9 cellular contexts compared by ENCODE assay signal in genomic region chr18:58887613-58887963, GRCh38. TPM values are rescaled to one million over a fixed set of nuclear protein-coding genes. Genes with fewer than 3 reads are reported as not detected.
A peak's percentile ranks its signal among the peaks of the same experiment; 100 is the strongest.
DNase-seq lines count a peak whose midpoint lies in the region; ATAC-seq, FAIRE-seq and TF ChIP-seq lines count a peak whose summit lies in the region.
"Had no signal": no experiment of that assay in that cellular context is flagged by ENCODE, and none has a peak within 500 bp of the region (broad histone marks: within the 10 kb centered on the region; RNA-seq: fewer than 3 reads in every experiment).

No MANE protein-coding gene starts in this region.

- H3K4me1 Mint-ChIP-seq in IgD-negative memory B cell, result peaks cover 19 to 27% (median 25%) of the 10 kb centered on the region in 3 donors
- H3K4me1 Mint-ChIP-seq in CD8-positive, alpha-beta T cell (ENCODE audit: low read depth), result peaks cover 9% of the 10 kb centered on the region

- in situ Hi-C loops in HepG2 (cut with HindIII; ENCODE audit: extremely low pct_ligation_motif_present, low pct_unique_long_range_greater_than_20kb), result no loop called here

- no peaks in the 10 kb centered on the region for H3K79me2 ChIP-seq in HepG2 (ENCODE audit: insufficient read depth, low read length)

- DNase-seq in HepG2 (ENCODE audit: low spot score), result no peak
- DNase-seq in amniotic epithelial cell (ENCODE audit: low read depth), result peak; percentile 80
- DNase-seq in iris pigment epithelial cell (ENCODE audit: low read depth), result peak; percentile 85
- peak in 37 of 49 donors; percentile 14 to 71 (median 40) for DNase-seq in substantia nigra (lab: John Stamatoyannopoulos, UW)
- no peak for DNase-seq in CD8-positive, alpha-beta T cell
- no peak for DNase-seq in NCI-H69 (lab: John Stamatoyannopoulos, UW)

- peaks cover 0 to 5% (median 2%) of the 10 kb centered on the region in 4 donors for H3K4me1 ChIP-seq in liver (ENCODE audit: control insufficient read depth in 4 of 4, insufficient read depth in 4 of 4, low read length in 3 of 4)
- no peaks in the 10 kb centered on the region for H3K4me1 ChIP-seq in HepG2 (ENCODE audit: insufficient read depth, low read length)
- peaks cover 11% of the 10 kb centered on the region for H3K4me1 ChIP-seq in CD8-positive, alpha-beta T cell (ENCODE audit: insufficient read depth, low read length)

- no peak overlapping the region for H3K9ac ChIP-seq in liver (ENCODE audit: low read depth in 1 of 2, low read length in 2 of 2)
- no peak overlapping the region for H3K9ac ChIP-seq in HepG2 (ENCODE audit: insufficient read depth, low read depth, low read length)

- intact Hi-C loops in HepG2 (cut with micrococcal nuclease; ENCODE audit: unreplicated experiment), result no loop called here
- intact Hi-C loops in CD8-positive, alpha-beta T cell (cut with DNase I, micrococcal nuclease), result no loop called here

- H4K20me1 ChIP-seq in HepG2 (ENCODE audit: insufficient read depth, low read length), result no peaks in the 10 kb centered on the region

- TF ChIP-seq CTCF in liver (IDR thresholded peaks at IDR 0.05; ENCODE audit: low read depth, low read length, missing input control) (no peak), HepG2 (CRISPR knock-in tag; IDR thresholded peaks at IDR 0.05) (no peak)
- no peak for TF ChIP-seq CTCF in CD8-positive, alpha-beta T cell (IDR thresholded peaks at IDR 0.05)

- no TSS peak for BruUV-seq in HepG2 (replicated peaks; lab: Mats Ljungman, UMichigan)

- no peak for FAIRE-seq in HepG2 (lab: Jason Lieb, UNC)

- H3K27ac ChIP-seq in liver (ENCODE audit: low read depth in 1 of 2, low read length in 2 of 2) (peak overlapping the region; percentile 0 to 71), HepG2 (ENCODE audit: extremely low read length, insufficient read depth, low read length) (no peak overlapping the region), substantia nigra (ENCODE audit: low read depth, low read length, poor library complexity, severe bottlenecking) (peak overlapping the region; percentile 83)
- no peak overlapping the region for H3K27ac ChIP-seq in CD8-positive, alpha-beta T cell (ENCODE audit: low read depth, low read length)

- H3K4me3 ChIP-seq in liver (ENCODE audit: low read depth in 1 of 3, low read length in 3 of 3) (no peak overlapping the region), HepG2 (replicated peaks in 1 of 3; ENCODE audit: insufficient read depth in 1 of 3, low read depth in 2 of 3, low read length in 3 of 3) (no peak overlapping the region)
- H3K4me3 ChIP-seq in CD8-positive, alpha-beta T cell (ENCODE audit: low read depth, low read length), result no peak overlapping the region

- no peak overlapping the region for H2AFZ ChIP-seq in HepG2 (ENCODE audit: low read length)

- H3K9me3 ChIP-seq in liver (ENCODE audit: control insufficient read depth in 4 of 4, low read length in 3 of 4) (no peaks in the 10 kb centered on the region), HepG2 (ENCODE audit: low read length) (no peaks in the 10 kb centered on the region)
- no peaks in the 10 kb centered on the region for H3K9me3 ChIP-seq in CD8-positive, alpha-beta T cell (ENCODE audit: low read length)

- ATAC-seq in HepG2, result no peak
- no peak for ATAC-seq in CD8-positive, alpha-beta T cell

- H3K4me2 ChIP-seq in HepG2 (ENCODE audit: low read depth, low read length), result no peak overlapping the region

- CTCF ChIA-PET in HepG2 (lab: Yijun Ruan, JAX; ENCODE audit: low intra/inter-chr PET ratio, low total read pairs), result no interaction called here
- CTCF ChIA-PET in CD8-positive, alpha-beta T cell (lab: Charles Lee), result no interaction called here

- POLR2A ChIA-PET in HepG2 (lab: Yijun Ruan, JAX), result no interaction called here
- POLR2A ChIA-PET in CD8-positive, alpha-beta T cell (lab: Charles Lee), result no interaction called here

- H3K27ac Mint-ChIP-seq in IgD-negative memory B cell, result peak overlapping the region; percentile 4 to 81 (median 69)
- H3K27ac Mint-ChIP-seq in CD8-positive, alpha-beta T cell, result no peak overlapping the region
- H3K27ac Mint-ChIP-seq: activated naive CD4-positive, alpha-beta T cell treated with anti-CD3 and anti-CD28 coated beads, Interleukin-2, amount 50 U/mL, for 24 hours had no signal

- H3K27me3 ChIP-seq in liver (ENCODE audit: control insufficient read depth in 4 of 4, insufficient read depth in 4 of 4, low read length in 3 of 4) (no peaks in the 10 kb centered on the region), HepG2 (ENCODE audit: control insufficient read depth in 1 of 2, insufficient read depth in 2 of 2, low read length in 2 of 2) (peaks cover 0 to 4% of the 10 kb centered on the region in 2 experiments; a peak in 1 of 5 replicates)
- no peaks in the 10 kb centered on the region for H3K27me3 ChIP-seq in CD8-positive, alpha-beta T cell (ENCODE audit: insufficient read depth, low read length)

- H3K36me3 ChIP-seq in liver (ENCODE audit: control insufficient read depth in 4 of 4, insufficient read depth in 3 of 4, low read depth in 1 of 4, low read length in 3 of 4) (no peaks in the 10 kb centered on the region), HepG2 (replicated peaks in 1 of 2; ENCODE audit: control insufficient read depth in 1 of 2, insufficient read depth in 2 of 2, low read length in 2 of 2) (no peaks in the 10 kb centered on the region)
- no peaks in the 10 kb centered on the region for H3K36me3 ChIP-seq in CD8-positive, alpha-beta T cell (ENCODE audit: insufficient read depth, low read length)

- TF ChIP-seq EP300 in HepG2 (IDR thresholded peaks at IDR 0.05; ENCODE audit: low read depth in 2 of 2, low read length in 2 of 2) (no peak), HepG2 (CRISPR knock-in tag; IDR thresholded peaks at IDR 0.05; ENCODE audit: borderline replicate concordance) (no peak)

- H3K27me3 Mint-ChIP-seq in IgD-negative memory B cell, result no peaks in the 10 kb centered on the region
- peaks cover 16% of the 10 kb centered on the region for H3K27me3 Mint-ChIP-seq in CD8-positive, alpha-beta T cell (ENCODE audit: low read depth)

- no peak for TF ChIP-seq POLR2A in HepG2 (IDR thresholded peaks at IDR 0.05; ENCODE audit: insufficient read depth in 1 of 2, low read depth in 2 of 2, low read length in 2 of 2)

- peak overlapping the region; percentile 2 to 73 (median 60) for H3K4me3 Mint-ChIP-seq in IgD-negative memory B cell
- H3K4me3 Mint-ChIP-seq in CD8-positive, alpha-beta T cell, result no peak overlapping the region
- H3K4me3 Mint-ChIP-seq: activated naive CD4-positive, alpha-beta T cell treated with anti-CD3 and anti-CD28 coated beads, Interleukin-2, amount 50 U/mL, for 24 hours had no signal

- TF ChIP-seq RAD21 in liver (IDR thresholded peaks at IDR 0.05) (no peak), HepG2 (CRISPR knock-in tag; IDR thresholded peaks at IDR 0.05) (no peak)

- no peaks in the 10 kb centered on the region for H3K9me3 Mint-ChIP-seq in IgD-negative memory B cell
- H3K9me3 Mint-ChIP-seq in CD8-positive, alpha-beta T cell, result no peaks in the 10 kb centered on the region
- H3K9me3 Mint-ChIP-seq: activated naive CD4-positive, alpha-beta T cell treated with anti-CD3 and anti-CD28 coated beads, Interleukin-2, amount 50 U/mL, for 24 hours had no signal

- WGBS in liver, result 64% methylated on average over 10 of the region's 10 CpGs
- 52% methylated on average over 5 of the region's 10 CpGs for WGBS in HepG2 (ENCODE audit: low lambda C conversion rate)

- peaks cover 9% of the 10 kb centered on the region for H3K36me3 Mint-ChIP-seq in IgD-negative memory B cell
- no peaks in the 10 kb centered on the region for H3K36me3 Mint-ChIP-seq in CD8-positive, alpha-beta T cell
- H3K36me3 Mint-ChIP-seq: activated naive CD4-positive, alpha-beta T cell treated with anti-CD3 and anti-CD28 coated beads, Interleukin-2, amount 50 U/mL, for 24 hours had no signal

TF ChIP-seq in liver, 16 proteins besides CTCF, POLR2A, EP300 and RAD21:
- TF ChIP-seq GABPA (IDR thresholded peaks at IDR 0.05 in 1 of 2, conservative IDR thresholded peaks at IDR 0.05 in 1 of 2) (no peak), SP1 (IDR thresholded peaks at IDR 0.05) (peak; percentile 13)

TF ChIP-seq in HepG2, 621 proteins besides CTCF, POLR2A, EP300 and RAD21 (continues in another document):
- TF ChIP-seq NCOR1 (IDR thresholded peaks at IDR 0.05; ENCODE audit: borderline replicate concordance, low read length) (no peak), NPAS2 (CRISPR knock-in tag; IDR thresholded peaks at IDR 0.05; ENCODE audit: borderline replicate concordance) (no peak)

RNA-seq across cellular contexts. Expression of gene ZNF532, which starts 22.9 kb away (rescaled TPM):
- total RNA-seq in liver, result 1 to 10 TPM; 3.5 to 5.6 TPM
- polyA plus RNA-seq in liver, result 1 to 10 TPM in 1 of 2 donors, under 1 TPM in 1; 0.68 to 1.6 TPM
- not detected in 2 replicates for total RNA-seq in HepG2 (2016; rRNA removed; fragmentation: Illumina TruSeq; extraction: Trizol)
- total RNA-seq in HepG2 (2016; cell fraction: cytosol; rRNA removed; fragmentation: Illumina TruSeq; extraction: Trizol; ENCODE audit: low read depth), result not detected in 2 replicates
- total RNA-seq in HepG2 (2016; cell fraction: insoluble cytoplasmic fraction; rRNA removed; fragmentation: Illumina TruSeq; extraction: Trizol), result not detected in 2 replicates
- total RNA-seq in HepG2 (2016; cell fraction: membrane; rRNA removed; fragmentation: Illumina TruSeq; extraction: Trizol), result not detected in 2 replicates
- total RNA-seq in HepG2 (2016; cell fraction: nucleus; rRNA removed; fragmentation: Illumina TruSeq; extraction: Trizol), result not detected in 2 replicates
- not detected in 2 replicates for polyA plus RNA-seq in HepG2 (2011; rRNA removed)
- 0.04 TPM in 1 of 2 replicates, not detected in the other for polyA plus RNA-seq in HepG2 (2011; cell fraction: cytosol; rRNA removed)
- polyA plus RNA-seq in HepG2 (2011; cell fraction: nucleus; rRNA removed), result not detected in 2 replicates
- not detected in 2 replicates for polyA plus RNA-seq in HepG2 (2012)
- polyA plus RNA-seq in HepG2 (2016; cell fraction: cytosol; fragmentation: Illumina TruSeq; extraction: Trizol; ENCODE audit: low read depth), result not detected in 2 replicates
- not detected in 2 replicates for polyA plus RNA-seq in HepG2 (2016; cell fraction: insoluble cytoplasmic fraction; fragmentation: Illumina TruSeq; extraction: Trizol; ENCODE audit: low read depth)
- not detected in 2 replicates for polyA plus RNA-seq in HepG2 (2016; cell fraction: membrane; fragmentation: Illumina TruSeq; extraction: Trizol; ENCODE audit: low read depth)
- not detected in 2 replicates for polyA plus RNA-seq in HepG2 (2016; cell fraction: nucleus; fragmentation: Illumina TruSeq; extraction: Trizol; ENCODE audit: insufficient read depth, low read depth)
- 62.5 TPM in 1 of 2 replicates, not detected in the other for polyA minus RNA-seq in HepG2 (2011; rRNA and poly(A)+ RNA removed; ENCODE audit: low replicate concordance)
- polyA minus RNA-seq in HepG2 (2011; cell fraction: cytosol; rRNA and poly(A)+ RNA removed), result 1.1 TPM in 1 of 2 replicates, not detected in the other
- not detected in 2 replicates for polyA minus RNA-seq in HepG2 (2011; cell fraction: nucleus; rRNA and poly(A)+ RNA removed)
- 14.8 TPM for polyA plus RNA-seq in IgD-negative memory B cell
- 1 to 10 TPM; 3.4 to 3.7 TPM for total RNA-seq in CD8-positive, alpha-beta T cell

Comparison
In these comparisons a context has a peak if more than half of its experiments do, and no peak if none do; other contexts are left out.
1. H3K27ac ChIP-seq: peak in liver (2 of 2) and substantia nigra (single experiment); none in HepG2 (single experiment) and CD8-positive, alpha-beta T cell (single experiment).
2. DNase-seq: peak in amniotic epithelial cell (single experiment), iris pigment epithelial cell (single experiment) and substantia nigra (37 of 49); none in HepG2 (single experiment), CD8-positive, alpha-beta T cell (0 of 7) and NCI-H69 (single experiment).